In the genomic region with DNA sequence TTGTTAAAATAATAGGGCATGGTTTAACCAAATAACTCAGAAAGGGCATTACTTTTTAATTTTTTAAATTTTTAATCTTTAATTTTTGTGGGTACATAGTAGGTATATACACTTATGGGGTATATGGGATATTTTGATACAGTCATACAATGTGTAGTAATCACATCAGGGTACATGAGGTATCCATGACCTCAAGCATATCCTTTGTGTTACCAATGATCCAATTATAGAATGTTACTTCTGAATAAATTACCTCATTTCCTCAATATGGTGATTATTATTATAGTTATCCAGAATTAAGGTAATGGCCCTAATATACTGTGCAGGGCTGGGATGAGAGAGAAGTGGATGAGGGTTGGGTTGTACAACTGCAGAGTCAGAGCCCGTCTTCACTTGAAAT, we compare ENCODE assay signal across 7 cellular contexts.
"Had no signal": no experiment of that assay in that cellular context is flagged by ENCODE, and none has a peak within 500 bp of the region (broad histone marks: within the 10 kb centered on the region; RNA-seq: fewer than 3 reads in every experiment).

No MANE protein-coding gene starts in this region.

- H3K4me1 Mint-ChIP-seq: IgD-negative memory B cell had no signal

- H3K4me3 Mint-ChIP-seq: GM23338, H9, IgD-negative memory B cell had no signal

- DNase-seq: H9, HCEC 1CT, KBM-7 had no signal

- H3K9me3 Mint-ChIP-seq: GM23338 had no signal

- H3K4me2 ChIP-seq: GM23338 had no signal

- H3K27ac Mint-ChIP-seq: GM23338, IgD-negative memory B cell had no signal

- H3K4me3 ChIP-seq: GM23338 had no signal

- H3K27ac ChIP-seq: HL-60 had no signal

- H2AFZ ChIP-seq: GM23338 had no signal

- ATAC-seq: GM23338, HepG2 had no signal

- H3K36me3 Mint-ChIP-seq: IgD-negative memory B cell had no signal
